In the genomic region with DNA sequence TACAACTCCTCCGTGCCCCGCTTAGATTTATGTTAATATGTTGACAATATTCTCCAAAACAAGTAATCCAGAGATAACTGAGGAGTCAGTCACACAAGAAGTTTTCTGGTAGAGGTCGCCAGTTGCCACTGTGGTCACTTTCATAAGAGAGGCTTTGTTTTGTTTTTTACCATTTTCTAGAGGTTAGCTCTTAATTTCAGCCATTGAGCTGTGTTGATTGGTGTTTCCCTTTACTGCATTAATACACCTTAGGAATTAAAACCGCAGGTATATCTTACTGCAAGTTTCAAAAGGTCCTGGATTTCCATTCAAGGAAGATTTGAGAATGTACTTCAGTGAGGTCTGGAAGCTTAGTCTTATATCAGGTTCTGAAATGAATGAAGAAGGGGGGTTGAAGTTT, we compare ENCODE assay signal across 8 cellular contexts. TPM values are rescaled to one million over a fixed set of nuclear protein-coding genes. Genes with fewer than 3 reads are reported as not detected.
DNase-seq lines count a peak whose midpoint lies in the region; TF ChIP-seq lines count a peak whose summit lies in the region.

No MANE protein-coding gene starts in this region.

- peaks cover 35% of the 10 kb centered on the region for H3K27me3 Mint-ChIP-seq in osteocyte (ENCODE audit: unreplicated experiment)

- peak overlapping the region; percentile 83 for H3K4me3 Mint-ChIP-seq in osteocyte (ENCODE audit: unreplicated experiment)

- H3K9ac ChIP-seq in duodenal mucosa (ENCODE audit: low read depth in 1 of 2, low read length in 2 of 2), result peak overlapping the region in 1 of 2 donors; percentile 8

- H3K4me1 ChIP-seq in DOHH2 (ENCODE audit: control insufficient read depth, low read length) (peaks cover 29% of the 10 kb centered on the region), duodenal mucosa (ENCODE audit: control insufficient read depth in 1 of 2, insufficient read depth in 2 of 2, low read length in 2 of 2) (peaks cover 21 to 35% of the 10 kb centered on the region in 2 donors), transverse colon (peaks cover 11 to 49% (median 25%) of the 10 kb centered on the region in 4 donors)

- H3K4me3 ChIP-seq in DOHH2 (ENCODE audit: low read length) (peak overlapping the region; percentile 77), duodenal mucosa (ENCODE audit: low read depth in 1 of 2, low read length in 2 of 2) (peak overlapping the region; percentile 55 to 76), transverse colon (peak overlapping the region in 1 of 4 donors; percentile 52)

- no peak overlapping the region for H3K27ac Mint-ChIP-seq in osteocyte (ENCODE audit: unreplicated experiment)

- peaks cover 17% of the 10 kb centered on the region; the same call in 1 of the 2 replicates for H4K20me1 ChIP-seq in DOHH2 (ENCODE audit: control insufficient read depth, insufficient read depth, low read depth, low read length)

- H3K27me3 ChIP-seq in DOHH2 (ENCODE audit: control insufficient read depth, low read length), result peaks cover 62% of the 10 kb centered on the region
- peaks cover 14 to 33% of the 10 kb centered on the region in 2 donors for H3K27me3 ChIP-seq in duodenal mucosa (ENCODE audit: control insufficient read depth in 1 of 2, insufficient read depth in 2 of 2, low read length in 2 of 2)
- peaks cover 31% of the 10 kb centered on the region for H3K27me3 ChIP-seq in transverse colon

- no peak for TF ChIP-seq EP300 in transverse colon (IDR thresholded peaks at IDR 0.05; ENCODE audit: low read depth)

- 61 to 76% methylated on average over 4 of the region's 4 CpGs for WGBS in transverse colon (ENCODE audit: low coverage in 1 of 2), 2 donors

- peak overlapping the region; percentile 97 for H3K4me2 ChIP-seq in DOHH2 (ENCODE audit: low read length)

- DNase-seq in NAMALWA (ENCODE audit: low spot score), result peak; percentile 25
- no peak for DNase-seq in osteocyte (ENCODE audit: extremely low spot score, unreplicated experiment)
- DNase-seq in GDM1 (lab: John Stamatoyannopoulos, UW), result no peak
- no peak for DNase-seq in transverse colon
- DNase-seq in cerebellar nuclear complex (lab: John Stamatoyannopoulos, UW), result no peak
- DNase-seq in NCI-H2196 treated with DMSO at 0.1 percent for 48 hours (lab: John Stamatoyannopoulos, UW; ENCODE audit: unreplicated experiment), result no peak

- intact Hi-C loops in transverse colon (cut with DNase I; ENCODE audit: low total_unique reads), result loop anchor here (5.0 kb wide), 1 partner anchor 322 kb away; the partner anchor contains the start of gene DNAJC1

- H3K9me3 Mint-ChIP-seq in osteocyte (ENCODE audit: unreplicated experiment), result no peaks in the 10 kb centered on the region

- in situ Hi-C loops in transverse colon (cut with MboI; ENCODE audit: low pct_ligation_motif_present in 1 of 4, low pct_unique_long_range_greater_than_20kb in 1 of 4, low sequenced_read_pairs in 3 of 4), result loop anchor here in 2 of 4 donors (10.0 to 25.0 kb wide), 3 partner anchors 312 to 812 kb away; partner anchors contain the start of gene DNAJC1 (in 2 of the 2)

- H3F3A ChIP-seq in DOHH2 (ENCODE audit: control insufficient read depth, insufficient read depth), result peaks cover 43% of the 10 kb centered on the region

- H3K36me3 ChIP-seq in DOHH2 (ENCODE audit: control insufficient read depth, low read length) (peaks cover under 1% of the 10 kb centered on the region; the same call in 1 of the 2 replicates), duodenal mucosa (ENCODE audit: control insufficient read depth in 1 of 2, insufficient read depth in 2 of 2, low read length in 2 of 2) (peaks cover 7 to 8% of the 10 kb centered on the region in 2 donors), transverse colon (peaks cover 0 to 11% (median 4%) of the 10 kb centered on the region in 4 donors)

- peaks cover 40% of the 10 kb centered on the region for H3K4me1 Mint-ChIP-seq in osteocyte (ENCODE audit: unreplicated experiment)

- H3K79me2 ChIP-seq in DOHH2 (ENCODE audit: control insufficient read depth, low read length), result no peaks in the 10 kb centered on the region

- H3K27ac ChIP-seq in DOHH2 (ENCODE audit: low read depth, low read length) (no peak overlapping the region), duodenal mucosa (ENCODE audit: low read depth, low read length) (no peak overlapping the region), transverse colon (peak overlapping the region in 1 of 4 donors; percentile 83)

- TF ChIP-seq CTCF in DOHH2 (IDR thresholded peaks at IDR 0.05; ENCODE audit: low read depth, low read length, poor library complexity, severe bottlenecking), result no peak
- no peak for TF ChIP-seq CTCF in osteocyte (IDR thresholded peaks at IDR 0.05)
- TF ChIP-seq CTCF in transverse colon (IDR thresholded peaks at IDR 0.05), result no peak

- H3K9me3 ChIP-seq in DOHH2 (ENCODE audit: control insufficient read depth, insufficient read depth, low read length) (no peaks in the 10 kb centered on the region), duodenal mucosa (ENCODE audit: control insufficient read depth in 1 of 2, low read length in 2 of 2) (no peaks in the 10 kb centered on the region), transverse colon (no peaks in the 10 kb centered on the region)

- peaks cover 19% of the 10 kb centered on the region for H3K36me3 Mint-ChIP-seq in osteocyte (ENCODE audit: unreplicated experiment)

- H3K9me2 ChIP-seq in DOHH2 (replicated peaks; ENCODE audit: control insufficient read depth, low read length), result no peaks in the 10 kb centered on the region

- no peak for TF ChIP-seq POLR2A in transverse colon (IDR thresholded peaks at IDR 0.05)

RNA-seq across cellular contexts. Expression of gene BMI1, which starts 3.5 kb away (rescaled TPM):
- total RNA-seq in osteocyte, result 41.7 and 48.5 TPM in 2 replicates
- 10 to 100 TPM; 29.2 to 63.0 (median 42.5) TPM for total RNA-seq in transverse colon

RNA-seq across cellular contexts. Expression of gene COMMD3, which starts 8.2 kb away (rescaled TPM):
- total RNA-seq in osteocyte, result 69.1 and 69.6 TPM in 2 replicates
- 10 to 100 TPM in 2 of 4 donors, 1 to 10 TPM in 2; 3.0 to 35.1 (median 18.3) TPM for total RNA-seq in transverse colon

RNA-seq across cellular contexts. Expression of gene SPAG6, which starts 20.9 kb away (rescaled TPM):
- total RNA-seq in osteocyte (not detected in 2 replicates), transverse colon (not detected)
